In the genomic region with DNA sequence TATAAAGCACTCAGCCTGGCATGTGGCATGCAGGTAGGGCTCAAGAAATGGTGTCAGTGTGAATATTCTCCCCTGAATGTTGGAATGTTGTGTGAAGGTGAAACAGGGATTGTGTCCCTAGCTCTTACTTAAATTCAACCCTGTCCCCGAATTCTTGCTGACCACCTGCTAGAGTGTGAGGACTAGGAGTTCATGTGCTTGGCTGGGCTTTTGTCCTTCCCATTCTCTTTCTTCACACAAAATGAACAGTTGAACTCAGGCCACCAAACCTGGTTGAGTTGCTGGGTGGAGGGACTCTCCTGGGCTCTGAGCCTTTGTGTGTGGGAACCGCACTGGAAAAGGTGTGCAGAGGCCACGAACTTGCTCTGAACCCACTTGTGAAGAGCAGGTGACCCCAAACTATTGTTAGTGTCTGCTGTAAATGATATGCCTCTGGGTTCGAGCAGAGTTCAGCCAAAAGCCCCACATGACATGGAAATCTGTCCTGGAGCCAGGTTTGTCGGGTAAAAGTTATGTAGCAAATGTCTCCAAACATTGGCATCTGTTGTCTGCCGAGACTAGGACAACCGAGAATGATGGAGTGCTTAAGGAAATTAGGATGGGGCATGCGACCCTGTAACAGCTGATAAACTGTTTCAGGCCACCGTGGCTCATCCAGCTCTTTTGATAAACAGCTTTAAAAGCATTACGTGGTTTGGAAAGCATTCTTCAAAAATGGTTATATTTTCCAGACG, we compare ENCODE assay signal across 9 cellular contexts.
DNase-seq lines count a peak whose midpoint lies in the region; ATAC-seq, FAIRE-seq and TF ChIP-seq lines count a peak whose summit lies in the region.
"Had no signal": no experiment of that assay in that cellular context is flagged by ENCODE, and none has a peak within 500 bp of the region (broad histone marks: within the 10 kb centered on the region; RNA-seq: fewer than 3 reads in every experiment).

No MANE protein-coding gene starts in this region.

- TF ChIP-seq EP300 in HepG2 (IDR thresholded peaks at IDR 0.05; ENCODE audit: low read depth in 2 of 2, low read length in 2 of 2) (no peak), HepG2 (CRISPR knock-in tag; IDR thresholded peaks at IDR 0.05; ENCODE audit: borderline replicate concordance) (no peak)

- no peaks in the 10 kb centered on the region for H3K27me3 Mint-ChIP-seq in T-helper 2 cell treated with Interferon-gamma antibody and Interleukin-4, amounts not matched to agents 5 μg/mL and 100 μg/mL, for 36 hours (ENCODE audit: low read depth)
- H3K27me3 Mint-ChIP-seq in activated naive CD8-positive, alpha-beta T cell, result no peaks in the 10 kb centered on the region

- H3K79me2 ChIP-seq in HepG2 (ENCODE audit: insufficient read depth, low read length), result no peaks in the 10 kb centered on the region

- no peak overlapping the region for H3K9ac ChIP-seq in HepG2 (ENCODE audit: insufficient read depth, low read depth, low read length)

- no peaks in the 10 kb centered on the region for H4K20me1 ChIP-seq in HepG2 (ENCODE audit: insufficient read depth, low read length)

- POLR2A ChIA-PET in HepG2 (lab: Yijun Ruan, JAX), result no interaction called here

- WGBS in HepG2 (ENCODE audit: low lambda C conversion rate), result 95% methylated on average over 9 of the region's 11 CpGs

- H3K4me3 Mint-ChIP-seq in T-helper 2 cell treated with Interferon-gamma antibody and Interleukin-4, amounts not matched to agents 5 μg/mL and 100 μg/mL, for 36 hours, result peak overlapping the region; percentile 69
- peak overlapping the region; percentile 65 for H3K4me3 Mint-ChIP-seq in activated naive CD8-positive, alpha-beta T cell

- H3K9me3 ChIP-seq in HepG2 (ENCODE audit: low read length) (peaks cover 9% of the 10 kb centered on the region; the same call in 1 of the 2 replicates), thoracic aorta (no peaks in the 10 kb centered on the region)

- H3K9me3 Mint-ChIP-seq in T-helper 2 cell treated with Interferon-gamma antibody and Interleukin-4, amounts not matched to agents 5 μg/mL and 100 μg/mL, for 36 hours, result no peaks in the 10 kb centered on the region
- no peaks in the 10 kb centered on the region for H3K9me3 Mint-ChIP-seq in activated naive CD8-positive, alpha-beta T cell (ENCODE audit: low read depth)

- H2AFZ ChIP-seq in HepG2 (ENCODE audit: low read length), result no peak overlapping the region

- intact Hi-C loops in HepG2 (cut with micrococcal nuclease; ENCODE audit: unreplicated experiment), result no loop called here

- no peak overlapping the region for H3K4me2 ChIP-seq in HepG2 (ENCODE audit: low read depth, low read length)

- TF ChIP-seq POLR2A in HepG2 (IDR thresholded peaks at IDR 0.05; ENCODE audit: insufficient read depth in 1 of 2, low read depth in 2 of 2, low read length in 2 of 2), result no peak

- TF ChIP-seq CTCF in HepG2 (CRISPR knock-in tag; IDR thresholded peaks at IDR 0.05) (no peak), thoracic aorta (IDR thresholded peaks at IDR 0.05) (no peak)

- H3K36me3 Mint-ChIP-seq in T-helper 2 cell treated with Interferon-gamma antibody and Interleukin-4, amounts not matched to agents 5 μg/mL and 100 μg/mL, for 36 hours (ENCODE audit: low read depth), result peaks cover 42% of the 10 kb centered on the region
- peaks cover 15% of the 10 kb centered on the region for H3K36me3 Mint-ChIP-seq in activated naive CD8-positive, alpha-beta T cell

- H3K4me3 ChIP-seq in HepG2 (replicated peaks in 1 of 3; ENCODE audit: insufficient read depth in 1 of 3, low read depth in 2 of 3, low read length in 3 of 3) (no peak overlapping the region), thoracic aorta (peak overlapping the region; percentile 23)

- BruUV-seq in HepG2 (replicated peaks; lab: Mats Ljungman, UMichigan), result no TSS peak

- in situ Hi-C loops in HepG2 (cut with HindIII; ENCODE audit: extremely low pct_ligation_motif_present, low pct_unique_long_range_greater_than_20kb), result no loop called here

- no peak overlapping the region for H3K27ac ChIP-seq in HepG2 (ENCODE audit: extremely low read length, insufficient read depth, low read length)
- H3K27ac ChIP-seq in thoracic aorta, result peak overlapping the region; percentile 52 to 80

- DNase-seq in T-helper 2 cell treated with Interferon-gamma antibody and Interleukin-4, amounts not matched to agents 5 μg/mL and 100 μg/mL, for 36 hours (ENCODE audit: low spot score), result no peak
- no peak for DNase-seq in T-helper 2 cell
- no peak for DNase-seq in HepG2 (ENCODE audit: low spot score)
- DNase-seq in thoracic aorta (ENCODE audit: low spot score), result no peak
- DNase-seq in NCI-H1436 (lab: John Stamatoyannopoulos, UW), result no peak
- no peak for DNase-seq in RCC 7860 (ENCODE audit: low spot score)
- DNase-seq in NCI-H1048 (lab: John Stamatoyannopoulos, UW), result no peak

- no peak for FAIRE-seq in HepG2 (lab: Jason Lieb, UNC)
- no peak for FAIRE-seq in RCC 7860 (lab: Jason Lieb, UNC)
- FAIRE-seq: A204.1 had no signal

- TF ChIP-seq RAD21 in HepG2 (CRISPR knock-in tag; IDR thresholded peaks at IDR 0.05), result no peak

- H3K4me1 ChIP-seq in HepG2 (ENCODE audit: insufficient read depth, low read length) (peaks cover 60% of the 10 kb centered on the region), thoracic aorta (ENCODE audit: control insufficient read depth in 1 of 2, low read depth in 2 of 2) (peaks cover 42 to 85% of the 10 kb centered on the region in 2 donors)

- H3K27me3 ChIP-seq in HepG2 (ENCODE audit: control insufficient read depth in 1 of 2, insufficient read depth in 2 of 2, low read length in 2 of 2) (no peaks in the 10 kb centered on the region), thoracic aorta (replicated peaks; ENCODE audit: insufficient read depth) (no peaks in the 10 kb centered on the region)

- peaks cover 68% of the 10 kb centered on the region for H3K4me1 Mint-ChIP-seq in T-helper 2 cell treated with Interferon-gamma antibody and Interleukin-4, amounts not matched to agents 5 μg/mL and 100 μg/mL, for 36 hours (ENCODE audit: low read depth)
- H3K4me1 Mint-ChIP-seq in activated naive CD8-positive, alpha-beta T cell (ENCODE audit: low read depth), result peaks cover 92% of the 10 kb centered on the region

- CTCF ChIA-PET in HepG2 (lab: Yijun Ruan, JAX; ENCODE audit: low intra/inter-chr PET ratio, low total read pairs), result no interaction called here

- peak overlapping the region; percentile 93 for H3K27ac Mint-ChIP-seq in T-helper 2 cell treated with Interferon-gamma antibody and Interleukin-4, amounts not matched to agents 5 μg/mL and 100 μg/mL, for 36 hours
- peak overlapping the region; percentile 97 for H3K27ac Mint-ChIP-seq in activated naive CD8-positive, alpha-beta T cell

- H3K36me3 ChIP-seq in HepG2 (replicated peaks in 1 of 2; ENCODE audit: control insufficient read depth in 1 of 2, insufficient read depth in 2 of 2, low read length in 2 of 2) (no peaks in the 10 kb centered on the region; a peak in 1 of 5 replicates), thoracic aorta (no peaks in the 10 kb centered on the region)

- no peak for ATAC-seq in HepG2
- no peak for ATAC-seq in thoracic aorta (ENCODE audit: insufficient number of reproducible peaks, low FRiP score, low read depth)

TF ChIP-seq in HepG2, 621 proteins besides CTCF, POLR2A, EP300 and RAD21:
- peak; percentile 99 for TF ChIP-seq ZNF761 (CRISPR knock-in tag; conservative IDR thresholded peaks at IDR 0.05)
- TF ChIP-seq SMAD3 (CRISPR knock-in tag; IDR thresholded peaks at IDR 0.05), result no peak
